In genomic region chr3:74905478-74905877, GRCh38 we compare ENCODE assay signal across 11 cellular contexts.
"Had no signal": no experiment of that assay in that cellular context is flagged by ENCODE, and none has a peak within 500 bp of the region (broad histone marks: within the 10 kb centered on the region; RNA-seq: fewer than 3 reads in every experiment).

No MANE protein-coding gene starts in this region.

- ATAC-seq: GM23338, HCT116 had no signal

- H3K36me3 ChIP-seq: HAP-1 had no signal

- H3K4me1 ChIP-seq: HAP-1 had no signal

- H3K9me3 ChIP-seq: HAP-1 had no signal

- H3K4me2 ChIP-seq: GM23338 had no signal

- H2AFZ ChIP-seq: GM23248, GM23338 had no signal

- H3K4me3 ChIP-seq: GM23248, GM23338, HAP-1 had no signal

- FAIRE-seq: H1, H54 had no signal

- H3K27ac ChIP-seq: GM23248 had no signal

- DNase-seq: GM23248, GOT3, H7, H9, HCEC 1CT, HFFc6 had no signal

- H3K9ac ChIP-seq: GM23248 had no signal
